ENCODE assay signal across 10 cellular contexts in genomic region chrX:13223868-13224555, GRCh38.
DNase-seq lines count a peak whose midpoint lies in the region; ATAC-seq and TF ChIP-seq lines count a peak whose summit lies in the region.
"Had no signal": no experiment of that assay in that cellular context is flagged by ENCODE, and none has a peak within 500 bp of the region (broad histone marks: within the 10 kb centered on the region; RNA-seq: fewer than 3 reads in every experiment).

No MANE protein-coding gene starts in this region.

- H3K27ac ChIP-seq in naive thymus-derived CD4-positive, alpha-beta T cell (ENCODE audit: low read depth, low read length): no peak overlapping the region
- H3K27ac ChIP-seq: HL-60 had no signal

- no peak overlapping the region for H3K4me3 Mint-ChIP-seq in neural crest cell
- H3K4me3 Mint-ChIP-seq in naive thymus-derived CD4-positive, alpha-beta T cell: no peak overlapping the region
- H3K4me3 Mint-ChIP-seq: activated CD8-positive, alpha-beta T cell treated with anti-CD3 and anti-CD28 coated beads for 36 hours had no signal

- intact Hi-C loops in naive thymus-derived CD4-positive, alpha-beta T cell (cut with micrococcal nuclease): no loop called here

- no peaks in the 10 kb centered on the region for H3K27me3 Mint-ChIP-seq in neural crest cell (ENCODE audit: low read depth)
- H3K27me3 Mint-ChIP-seq in naive thymus-derived CD4-positive, alpha-beta T cell: peaks cover 0 to 4% (median 4%) of the 10 kb centered on the region in 5 donors
- H3K27me3 Mint-ChIP-seq: activated CD8-positive, alpha-beta T cell treated with anti-CD3 and anti-CD28 coated beads for 36 hours had no signal

- DNase-seq in GM03348 (ENCODE audit: low spot score): peak; percentile 62
- peak; percentile 76 for DNase-seq in NCI-H446 treated with DMSO at 0.1 percent for 48 hours (lab: John Stamatoyannopoulos, UW)
- DNase-seq in epithelial cell of esophagus (ENCODE audit: low read depth): peak; percentile 89
- DNase-seq in neural crest cell (ENCODE audit: low read depth, low spot score): no peak
- no peak for DNase-seq in NCI-H1436 treated with DMSO at 0.1 percent for 48 hours (lab: John Stamatoyannopoulos, UW)
- DNase-seq in naive thymus-derived CD4-positive, alpha-beta T cell: no peak
- DNase-seq in retina: no peak
- DNase-seq: activated CD8-positive, alpha-beta T cell treated with anti-CD3 and anti-CD28 coated beads for 36 hours had no signal

- no peaks in the 10 kb centered on the region for H3K36me3 ChIP-seq in naive thymus-derived CD4-positive, alpha-beta T cell (ENCODE audit: control insufficient read depth in 2 of 3, insufficient read depth in 3 of 3, low read length in 3 of 3)

- peaks cover 28% of the 10 kb centered on the region for H3K4me1 Mint-ChIP-seq in neural crest cell
- H3K4me1 Mint-ChIP-seq in naive thymus-derived CD4-positive, alpha-beta T cell: peaks cover 0 to 10% (median 6%) of the 10 kb centered on the region in 7 donors

- no peaks in the 10 kb centered on the region for H3K27me3 ChIP-seq in naive thymus-derived CD4-positive, alpha-beta T cell (ENCODE audit: control insufficient read depth in 2 of 2, insufficient read depth in 2 of 2, low read length in 2 of 2)

- H3K4me3 ChIP-seq in epithelial cell of esophagus (ENCODE audit: low read length): no peak overlapping the region
- no peak overlapping the region for H3K4me3 ChIP-seq in naive thymus-derived CD4-positive, alpha-beta T cell (ENCODE audit: low read length)

- peak; percentile 8 for TF ChIP-seq CTCF in epithelial cell of esophagus (IDR thresholded peaks at IDR 0.05; ENCODE audit: insufficient read depth, low read depth, low read length, missing control alignments)
- TF ChIP-seq CTCF in neural crest cell (conservative IDR thresholded peaks at IDR 0.05): no peak

- H3K4me1 ChIP-seq in naive thymus-derived CD4-positive, alpha-beta T cell (ENCODE audit: control insufficient read depth in 2 of 2, insufficient read depth in 2 of 2, low read length in 2 of 2): no peaks in the 10 kb centered on the region

- H3K27ac Mint-ChIP-seq in neural crest cell (ENCODE audit: unreplicated experiment): peak overlapping the region; percentile 83
- peak overlapping the region in 1 of 9 donors; percentile 27 for H3K27ac Mint-ChIP-seq in naive thymus-derived CD4-positive, alpha-beta T cell
- H3K27ac Mint-ChIP-seq: activated CD8-positive, alpha-beta T cell treated with anti-CD3 and anti-CD28 coated beads for 36 hours had no signal

- POLR2A ChIA-PET in naive thymus-derived CD4-positive, alpha-beta T cell (lab: Charles Lee): interaction anchor here (0.6 kb wide), 1 partner anchor 346 kb away, joined by 3 read pairs; no protein-coding TSS in a partner anchor

- H3K9me3 Mint-ChIP-seq in neural crest cell: peaks cover 7% of the 10 kb centered on the region
- H3K9me3 Mint-ChIP-seq in naive thymus-derived CD4-positive, alpha-beta T cell: peaks cover 0 to 6% (median 0%) of the 10 kb centered on the region in 11 donors
- H3K9me3 Mint-ChIP-seq: activated CD8-positive, alpha-beta T cell treated with anti-CD3 and anti-CD28 coated beads for 36 hours had no signal

- no peaks in the 10 kb centered on the region for H3K9me3 ChIP-seq in naive thymus-derived CD4-positive, alpha-beta T cell (ENCODE audit: control insufficient read depth in 2 of 3, low read length in 3 of 3)

- peaks cover 6% of the 10 kb centered on the region for H3K36me3 Mint-ChIP-seq in neural crest cell (ENCODE audit: low read depth)
- peaks cover 0 to 5% (median 0%) of the 10 kb centered on the region in 5 donors for H3K36me3 Mint-ChIP-seq in naive thymus-derived CD4-positive, alpha-beta T cell

- CTCF ChIA-PET in naive thymus-derived CD4-positive, alpha-beta T cell (lab: Charles Lee): no interaction called here

- no peak for ATAC-seq in HG03196 (IDR thresholded peaks at IDR 0.05; ENCODE audit: unreplicated experiment)
- ATAC-seq in naive thymus-derived CD4-positive, alpha-beta T cell: no peak
- ATAC-seq: activated CD8-positive, alpha-beta T cell treated with anti-CD3 and anti-CD28 coated beads for 36 hours had no signal

Comparison
In these comparisons a context has a peak if more than half of its experiments do, and no peak if none do; other contexts are left out.
1. DNase-seq: peak in GM03348 (single experiment), NCI-H446 treated with DMSO at 0.1 percent for 48 hours (single experiment) and epithelial cell of esophagus (single experiment); none in neural crest cell (single experiment), NCI-H1436 treated with DMSO at 0.1 percent for 48 hours (single experiment), naive thymus-derived CD4-positive, alpha-beta T cell (0 of 9) and retina (single experiment).